In the genomic region with DNA sequence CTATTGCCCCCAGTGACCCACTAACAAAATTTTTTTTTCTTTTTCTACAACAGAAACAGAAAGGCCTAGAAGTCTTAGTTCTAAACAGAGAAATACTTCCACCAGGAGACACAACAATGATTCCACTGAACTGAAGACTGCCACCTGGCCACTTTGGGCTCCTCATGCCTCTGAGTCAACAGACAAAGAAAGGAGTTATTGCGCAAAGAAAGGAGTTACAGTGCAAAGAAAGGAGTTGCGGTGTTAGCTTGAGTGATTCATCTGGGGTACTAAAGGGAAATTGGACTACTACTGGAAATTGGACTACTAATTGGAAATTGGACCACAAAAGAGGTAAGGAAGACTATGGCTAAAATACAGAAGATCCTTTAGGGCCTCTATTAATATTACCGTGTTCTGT, we compare ENCODE assay signal across 25 cellular contexts.
"Had no signal": no experiment of that assay in that cellular context is flagged by ENCODE, and none has a peak within 500 bp of the region (broad histone marks: within the 10 kb centered on the region; RNA-seq: fewer than 3 reads in every experiment).

No MANE protein-coding gene starts in this region.

- H3K9me3 ChIP-seq: colonic mucosa, lower lobe of right lung, uterus had no signal

- H3K27me3 Mint-ChIP-seq: activated naive CD4-positive, alpha-beta T cell treated with anti-CD3 and anti-CD28 coated beads, Interleukin-2, amount 50 U/mL, for 24 hours; naive B cell; stimulated activated naive B cell treated with anti-CD40 and anti-IgM and Interleukin-4, amounts not matched to agents 10 μg/mL and 1 μg/mL and 100 μg/mL, for 72 hours had no signal

- H3K4me3 Mint-ChIP-seq: activated CD8-positive, alpha-beta T cell treated with anti-CD3 and anti-CD28 coated beads, Interleukin-2, amount 10 ng/mL, durations not matched to agents 7 days and 5 days; activated naive CD4-positive, alpha-beta T cell treated with anti-CD3 and anti-CD28 coated beads, Interleukin-2, amount 50 U/mL, for 24 hours; activated T-helper 1 cell treated with anti-CD3 and anti-CD28 coated beads, Interleukin-12 subunit alpha, Interleukin-12 subunit beta, Interleukin-2, Interleukin-4 antibody, amounts not matched to agents 30 ng/mL and 10 ng/mL and 1 ng/mL, durations not matched to agents 14 hours and 24 hours and 36 hours; endodermal cell; naive B cell; neural crest cell; stimulated activated naive B cell treated with anti-CD40 and anti-IgM and Interleukin-4, amounts not matched to agents 10 μg/mL and 1 μg/mL and 100 μg/mL, for 72 hours had no signal

- FAIRE-seq: kidney had no signal

- H3K27ac ChIP-seq: colonic mucosa, epithelial cell of prostate, heart right ventricle, lower lobe of right lung, transverse colon, uterus had no signal

- H3K4me3 ChIP-seq: colonic mucosa, heart right ventricle, lower lobe of right lung, transverse colon, uterus had no signal

- H3K27ac Mint-ChIP-seq: activated CD8-positive, alpha-beta T cell treated with anti-CD3 and anti-CD28 coated beads, Interleukin-2, amount 10 ng/mL, durations not matched to agents 7 days and 5 days; activated naive CD4-positive, alpha-beta T cell treated with anti-CD3 and anti-CD28 coated beads, Interleukin-2, amount 50 U/mL, for 24 hours; activated T-helper 1 cell treated with anti-CD3 and anti-CD28 coated beads, Interleukin-12 subunit alpha, Interleukin-12 subunit beta, Interleukin-2, Interleukin-4 antibody, amounts not matched to agents 30 ng/mL and 10 ng/mL and 1 ng/mL, durations not matched to agents 14 hours and 24 hours and 36 hours; endodermal cell; naive B cell; stimulated activated naive B cell treated with anti-CD40 and anti-IgM and Interleukin-4, amounts not matched to agents 10 μg/mL and 1 μg/mL and 100 μg/mL, for 72 hours had no signal

- H3K4me1 ChIP-seq: colonic mucosa, heart right ventricle, lower lobe of right lung, transverse colon, uterus had no signal

- ATAC-seq: activated CD8-positive, alpha-beta T cell treated with anti-CD3 and anti-CD28 coated beads, Interleukin-2, amount 10 ng/mL, durations not matched to agents 7 days and 5 days; heart right ventricle; left lobe of liver; lower lobe of right lung; sciatic nerve; stimulated activated naive B cell treated with anti-CD40 and anti-IgM and Interleukin-4, amounts not matched to agents 10 μg/mL and 1 μg/mL and 100 μg/mL, for 72 hours had no signal

- H3K36me3 Mint-ChIP-seq: activated naive CD4-positive, alpha-beta T cell treated with anti-CD3 and anti-CD28 coated beads, Interleukin-2, amount 50 U/mL, for 24 hours; naive B cell; stimulated activated naive B cell treated with anti-CD40 and anti-IgM and Interleukin-4, amounts not matched to agents 10 μg/mL and 1 μg/mL and 100 μg/mL, for 72 hours had no signal

- H3K27me3 ChIP-seq: colonic mucosa, heart right ventricle, transverse colon, uterus had no signal

- H3K36me3 ChIP-seq: colonic mucosa, heart right ventricle, lower lobe of right lung, transverse colon, uterus had no signal

- H3K4me1 Mint-ChIP-seq: activated naive CD4-positive, alpha-beta T cell treated with anti-CD3 and anti-CD28 coated beads, Interleukin-2, amount 50 U/mL, for 24 hours; endodermal cell; naive B cell; neural crest cell; stimulated activated naive B cell treated with anti-CD40 and anti-IgM and Interleukin-4, amounts not matched to agents 10 μg/mL and 1 μg/mL and 100 μg/mL, for 72 hours had no signal

- DNase-seq: activated CD4-positive, alpha-beta T cell treated with anti-CD3 and anti-CD28 coated beads for 1 hour; activated CD4-positive, alpha-beta T cell treated with anti-CD3 and anti-CD28 coated beads, Interleukin-2, amount 50 U/mL, for 1 hour; activated CD8-positive, alpha-beta T cell treated with anti-CD3 and anti-CD28 coated beads, Interleukin-2, amount 10 ng/mL, durations not matched to agents 7 days and 5 days; activated gamma-delta T cell treated with Interleukin-2 at 50 U/mL for 16 hours; anterior cingulate cortex; colonic mucosa; endodermal cell; foreskin fibroblast; heart right ventricle; kidney; lower lobe of right lung; naive B cell; occipital lobe; posterior cingulate gyrus; stimulated activated CD4-positive, alpha-beta T cell treated with anti-CD3 and anti-CD28 coated beads, Interleukin-2, amount 100 ng/mL, for 48 hours; stimulated activated CD8-positive, alpha-beta memory T cell treated with anti-CD3 and anti-CD28 coated beads, Interleukin-4, amount 100 ng/mL, for 48 hours; stimulated activated naive B cell treated with anti-CD40 and anti-IgM and Interleukin-4, amounts not matched to agents 10 μg/mL and 1 μg/mL and 100 μg/mL, for 72 hours; transverse colon; uterus had no signal
